27 cellular contexts compared by ENCODE assay signal in the genomic region with DNA sequence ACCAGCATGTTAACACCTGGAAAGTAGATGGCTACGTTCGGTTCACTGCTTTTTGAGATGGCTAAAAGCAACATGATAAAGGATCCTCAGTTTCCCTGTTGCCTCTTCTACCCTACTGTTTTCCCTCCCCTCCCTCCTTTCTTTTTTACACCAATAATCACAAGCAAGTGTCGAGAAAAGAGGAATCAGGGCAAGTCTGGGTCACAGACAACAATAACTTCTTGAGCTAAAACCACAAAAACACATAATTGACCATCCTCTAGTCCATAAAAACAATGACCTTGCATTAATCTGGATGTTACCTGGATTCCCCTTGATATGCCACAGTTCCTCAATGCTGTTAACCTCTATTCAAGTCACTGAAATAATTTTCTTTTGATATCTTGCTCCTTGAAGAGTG.
"Had no signal": no experiment of that assay in that cellular context is flagged by ENCODE, and none has a peak within 500 bp of the region (broad histone marks: within the 10 kb centered on the region; RNA-seq: fewer than 3 reads in every experiment).

No MANE protein-coding gene starts in this region.

- ATAC-seq: esophagus mucosa; gastrocnemius medialis; left cardiac atrium; left lung; mucosa of descending colon; natural killer cell treated with Interleukin-12 subunit alpha and Interleukin-12 subunit beta and Interleukin-15 and Interleukin-18, amount 100 ng/mL, for 72 hours; sciatic nerve; stimulated activated effector memory CD8-positive, alpha-beta T cell treated with anti-CD3 and anti-CD28 coated beads, Interleukin-12 subunit alpha, Interleukin-12 subunit beta, amount 100 ng/mL, for 72 hours had no signal

- H3K9me3 ChIP-seq: gastrocnemius medialis, left lung, mucosa of descending colon, prostate gland, right atrium auricular region, thyroid gland, vagina had no signal

- H3K4me2 ChIP-seq: smooth muscle cell had no signal

- H3K36me3 ChIP-seq: gastrocnemius medialis, left lung, prostate gland, right atrium auricular region, stomach, thyroid gland, vagina had no signal

- H3K27me3 ChIP-seq: gastrocnemius medialis, left lung, right atrium auricular region, stomach, thyroid gland, vagina had no signal

- H3K27ac ChIP-seq: epithelial cell of prostate, gastrocnemius medialis, left lung, prostate gland, right atrium auricular region, stomach, thyroid gland, vagina had no signal

- H3K4me1 ChIP-seq: gastrocnemius medialis, left lung, prostate gland, right atrium auricular region, stomach, thyroid gland, vagina had no signal

- DNase-seq: effector CD8-positive, alpha-beta T cell; endodermal cell; foreskin fibroblast; gastrocnemius medialis; head of caudate nucleus; left cardiac atrium; left lung; mesenchymal stem cell; mucosa of descending colon; naive B cell; nucleus accumbens; stimulated activated CD4-positive, alpha-beta T cell treated with anti-CD3 and anti-CD28 coated beads, Interleukin-12 subunit alpha, Interleukin-12 subunit beta, amount 100 ng/mL, for 4 hours; stimulated activated CD4-positive, alpha-beta T cell treated with anti-CD3 and anti-CD28 coated beads, Interleukin-1b, Interleukin-23, amount 100 ng/mL, for 48 hours; stimulated activated CD4-positive, alpha-beta T cell treated with anti-CD3 and anti-CD28 coated beads, Interleukin-4, amount 100 ng/mL, for 1 hour; stimulated activated naive CD4-positive, alpha-beta T cell treated with Interleukin-2 at 50 U/mL for 16 hours; stomach; thyroid gland; trophoblast cell had no signal

- H3K4me3 ChIP-seq: gastrocnemius medialis, left lung, mucosa of descending colon, prostate gland, right atrium auricular region, smooth muscle cell, stomach, thyroid gland, vagina had no signal
